ENCODE assay signal across 1 cellular context in genomic region chr7:6654113-6654841, GRCh38.
TF ChIP-seq lines count a peak whose summit lies in the region.

No MANE protein-coding gene starts in this region.

TF ChIP-seq in K562, 482 proteins besides CTCF, POLR2A, EP300 and RAD21:
- peak; percentile 15 for TF ChIP-seq POLR2G (IDR thresholded peaks at IDR 0.05; ENCODE audit: low read depth, low read length)
- 0 out of 2 replicates have a peak, but pooled peaks have one; percentile 55 for TF ChIP-seq ZBTB33 (CRISPR knock-in tag; IDR thresholded peaks at IDR 0.05)
- TF ChIP-seq CREB5 (CRISPR knock-in tag; IDR thresholded peaks at IDR 0.05), result no peak
